15 cellular contexts compared by ENCODE assay signal in the genomic region with DNA sequence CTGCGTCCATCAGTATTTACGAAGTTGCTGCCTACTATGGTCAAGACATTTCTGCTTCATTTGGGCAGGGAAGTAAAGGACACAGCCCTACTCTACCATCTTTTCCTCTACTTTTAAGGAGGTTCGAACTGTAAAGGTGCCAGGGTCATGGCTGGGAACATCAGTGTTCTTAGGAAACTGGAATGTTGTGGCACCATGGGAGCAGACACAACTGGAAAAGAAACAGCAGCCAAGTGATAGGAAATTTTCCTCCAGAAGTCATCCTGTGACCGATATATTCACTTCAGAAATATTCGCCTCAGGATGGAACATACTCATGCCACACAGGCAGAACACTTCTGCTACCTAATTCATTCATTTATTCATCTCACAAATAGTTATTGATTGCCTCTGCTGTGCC.
DNase-seq lines count a peak whose midpoint lies in the region; ATAC-seq and TF ChIP-seq lines count a peak whose summit lies in the region.
"Had no signal": no experiment of that assay in that cellular context is flagged by ENCODE, and none has a peak within 500 bp of the region (broad histone marks: within the 10 kb centered on the region; RNA-seq: fewer than 3 reads in every experiment).

No MANE protein-coding gene starts in this region.

- no peak overlapping the region for H2BK20ac ChIP-seq in H9 (ENCODE audit: low read depth, low read length, poor library complexity, severe bottlenecking)

- TF ChIP-seq CTCF in H9 (conservative IDR thresholded peaks at IDR 0.05) = no peak
- TF ChIP-seq CTCF in WTC11 (IDR thresholded peaks at IDR 0.05) = no peak

- peak overlapping the region; percentile 37 to 62 (median 39); a peak in 3 of 7 replicates for H3K27ac Mint-ChIP-seq in H9
- peak overlapping the region; percentile 92 for H3K27ac Mint-ChIP-seq in WTC11
- peak overlapping the region; percentile 93 for H3K27ac Mint-ChIP-seq in memory B cell
- H3K27ac Mint-ChIP-seq: activated CD4-positive, alpha-beta T cell treated with anti-CD3 and anti-CD28 coated beads, Interleukin-2, amount 10 ng/mL, durations not matched to agents 7 days and 5 days; activated naive CD8-positive, alpha-beta T cell treated with anti-CD3 and anti-CD28 coated beads for 36 hours had no signal

- ATAC-seq in WTC11 = no peak
- ATAC-seq in memory B cell (ENCODE audit: low read depth) = no peak
- ATAC-seq: foreskin keratinocyte; naive thymus-derived CD4-positive, alpha-beta T cell had no signal

- H3K9me3 Mint-ChIP-seq in H9 (no peaks in the 10 kb centered on the region), WTC11 (no peaks in the 10 kb centered on the region), memory B cell (no peaks in the 10 kb centered on the region)
- H3K9me3 Mint-ChIP-seq: activated CD4-positive, alpha-beta T cell treated with anti-CD3 and anti-CD28 coated beads, Interleukin-2, amount 10 ng/mL, durations not matched to agents 7 days and 5 days; activated naive CD8-positive, alpha-beta T cell treated with anti-CD3 and anti-CD28 coated beads for 36 hours; naive thymus-derived CD4-positive, alpha-beta T cell had no signal

- H4K91ac ChIP-seq in H9 (ENCODE audit: insufficient read length, low read depth, low read length) = no peak overlapping the region

- H3K4me1 Mint-ChIP-seq in H9 (peaks cover 45% of the 10 kb centered on the region in 2 experiments), WTC11 (peaks cover 53% of the 10 kb centered on the region), memory B cell (peaks cover 52% of the 10 kb centered on the region)

- H2BK5ac ChIP-seq in H9 (ENCODE audit: insufficient read length, low read length) = no peak overlapping the region

- H3K14ac ChIP-seq in H9 (ENCODE audit: insufficient read depth, low read length) = no peak overlapping the region

- H3K36me3 Mint-ChIP-seq in H9 (ENCODE audit: insufficient read depth in 1 of 3, low read depth in 3 of 3) = peaks cover 0 to 4% (median 4%) of the 10 kb centered on the region in 3 experiments; a peak in 1 of 7 replicates
- H3K36me3 Mint-ChIP-seq in WTC11 = peaks cover 3% of the 10 kb centered on the region; the same call in 1 of the 2 replicates
- H3K36me3 Mint-ChIP-seq in memory B cell = peaks cover 19% of the 10 kb centered on the region

- peak overlapping the region in 1 of 2 donors; percentile 22 for H3K4me3 ChIP-seq in stomach smooth muscle (ENCODE audit: low read length in 2 of 2)
- H3K4me3 ChIP-seq: SK-N-MC had no signal

- no peak overlapping the region for H3K4ac ChIP-seq in H9 (ENCODE audit: low read depth, low read length)

- H3K9ac ChIP-seq in H9 (ENCODE audit: extremely low read depth, insufficient read length, low read length) (no peak overlapping the region), stomach smooth muscle (ENCODE audit: low read length in 2 of 2) (peak overlapping the region; percentile 45 to 64)

- no peaks in the 10 kb centered on the region for H3K79me2 ChIP-seq in H9 (ENCODE audit: insufficient read depth, low read length)

- no peak overlapping the region for H2AFZ ChIP-seq in H9 (ENCODE audit: low read length)

- H4K20me1 ChIP-seq in H9 (ENCODE audit: control insufficient read depth, insufficient read depth, insufficient read length) = no peaks in the 10 kb centered on the region

- no peak overlapping the region for H2BK15ac ChIP-seq in H9 (ENCODE audit: low read depth, low read length)

- H2BK12ac ChIP-seq in H9 (ENCODE audit: insufficient read length, low read depth, low read length) = no peak overlapping the region

- no peak overlapping the region for H3K18ac ChIP-seq in H9 (ENCODE audit: insufficient read length, low read depth, low read length)

- H3T11ph ChIP-seq in H9 (ENCODE audit: low read length) = no peak overlapping the region

- H4K8ac ChIP-seq in H9 (replicated peaks; ENCODE audit: insufficient read length, low read depth, low read length) = no peak overlapping the region

- H3K4me1 ChIP-seq in H9 (ENCODE audit: insufficient read depth, low read length) (peaks cover 16% of the 10 kb centered on the region), stomach smooth muscle (ENCODE audit: control insufficient read depth, insufficient read depth, low read length) (peaks cover 59% of the 10 kb centered on the region)
- H3K4me1 ChIP-seq: foreskin keratinocyte had no signal

- CTCF ChIA-PET in WTC11 (lab: Charles Lee) = no interaction called here

- DNase-seq in H9 (no peak), WTC11 (ENCODE audit: low spot score) (no peak), memory B cell (ENCODE audit: low spot score in 2 of 2) (no peak), NCI-H1092 treated with DMSO at 0.1 percent for 48 hours (lab: John Stamatoyannopoulos, UW) (no peak), DMS53 (lab: John Stamatoyannopoulos, UW) (no peak), OCI-M1 (lab: John Stamatoyannopoulos, UW) (no peak)
- DNase-seq: activated CD4-positive, alpha-beta T cell treated with anti-CD3 and anti-CD28 coated beads, Interleukin-2, amount 10 ng/mL, durations not matched to agents 7 days and 5 days; activated naive CD8-positive, alpha-beta T cell treated with anti-CD3 and anti-CD28 coated beads for 36 hours; activated T-cell treated with anti-CD3 and anti-CD28 coated beads, Interleukin-2, amount 50 U/mL, for 1 hour; caudate nucleus; foreskin keratinocyte; naive thymus-derived CD4-positive, alpha-beta T cell; NCI-H526 had no signal

- no peak overlapping the region for H2BK120ac ChIP-seq in H9 (ENCODE audit: low read depth, low read length, poor library complexity, severe bottlenecking)

- H3K36me3 ChIP-seq in stomach smooth muscle (ENCODE audit: control insufficient read depth in 2 of 2, insufficient read depth in 2 of 2, low read length in 2 of 2) = no peaks in the 10 kb centered on the region

- no peaks in the 10 kb centered on the region for H3K27me3 ChIP-seq in H9 (ENCODE audit: insufficient read depth, low read length)
- H3K27me3 ChIP-seq in stomach smooth muscle (ENCODE audit: control insufficient read depth in 1 of 2, insufficient read depth in 2 of 2, low read length in 2 of 2) = no peaks in the 10 kb centered on the region
- H3K27me3 ChIP-seq: foreskin keratinocyte had no signal

- H3K4me3 Mint-ChIP-seq in H9 (no peak overlapping the region), WTC11 (no peak overlapping the region), memory B cell (no peak overlapping the region)
- H3K4me3 Mint-ChIP-seq: activated CD4-positive, alpha-beta T cell treated with anti-CD3 and anti-CD28 coated beads, Interleukin-2, amount 10 ng/mL, durations not matched to agents 7 days and 5 days; activated naive CD8-positive, alpha-beta T cell treated with anti-CD3 and anti-CD28 coated beads for 36 hours; naive thymus-derived CD4-positive, alpha-beta T cell had no signal

- H2AK5ac ChIP-seq in H9 (ENCODE audit: insufficient read length, low read length) = no peak overlapping the region

- no peaks in the 10 kb centered on the region for H3K79me1 ChIP-seq in H9 (ENCODE audit: insufficient read depth, low read depth, low read length, poor library complexity, severe bottlenecking)

- H3K27me3 Mint-ChIP-seq in H9 (ENCODE audit: low read depth) (no peaks in the 10 kb centered on the region), WTC11 (ENCODE audit: low read depth) (no peaks in the 10 kb centered on the region), memory B cell (no peaks in the 10 kb centered on the region)
- H3K27me3 Mint-ChIP-seq: activated CD4-positive, alpha-beta T cell treated with anti-CD3 and anti-CD28 coated beads, Interleukin-2, amount 10 ng/mL, durations not matched to agents 7 days and 5 days; activated naive CD8-positive, alpha-beta T cell treated with anti-CD3 and anti-CD28 coated beads for 36 hours; naive thymus-derived CD4-positive, alpha-beta T cell had no signal

- no peak overlapping the region for H3K23ac ChIP-seq in H9 (ENCODE audit: insufficient read length, low read depth, low read length)

- H3K23me2 ChIP-seq in H9 (ENCODE audit: insufficient read length, low read depth, low read length, poor library complexity, severe bottlenecking) = no peaks in the 10 kb centered on the region

- H3K56ac ChIP-seq in H9 (ENCODE audit: insufficient read length, low read depth, low read length) = no peak overlapping the region

- no peaks in the 10 kb centered on the region for H3K9me3 ChIP-seq in H9 (ENCODE audit: control insufficient read depth, low read depth, low read length)
- H3K9me3 ChIP-seq in stomach smooth muscle (ENCODE audit: control insufficient read depth in 2 of 2, low read length in 2 of 2) = no peaks in the 10 kb centered on the region

- POLR2A ChIA-PET in WTC11 (lab: Charles Lee) = interaction anchor here (1.0 kb wide), 1 partner anchor 174 kb away, joined by 3 read pairs; no protein-coding TSS in a partner anchor

- H3K4me2 ChIP-seq in H9 (ENCODE audit: insufficient read depth, insufficient read length, low read length) = no peak overlapping the region

- H4K5ac ChIP-seq in H9 (ENCODE audit: insufficient read length, low read depth, low read length) = no peak overlapping the region

- H3K27ac ChIP-seq in H9 (ENCODE audit: insufficient read length, low read depth, low read length) (no peak overlapping the region), stomach smooth muscle (ENCODE audit: low read length) (peak overlapping the region; percentile 99)
- H3K27ac ChIP-seq: foreskin keratinocyte, SK-N-MC had no signal

- WGBS in H9 (ENCODE audit: extremely low coverage, insufficient read length, low lambda C conversion rate) = no CpG with 5 or more reads among the region's 5 CpGs

TF ChIP-seq in WTC11, 78 proteins besides CTCF, POLR2A, EP300 and RAD21 (continues in another document):
- TF ChIP-seq, protein P1, sequence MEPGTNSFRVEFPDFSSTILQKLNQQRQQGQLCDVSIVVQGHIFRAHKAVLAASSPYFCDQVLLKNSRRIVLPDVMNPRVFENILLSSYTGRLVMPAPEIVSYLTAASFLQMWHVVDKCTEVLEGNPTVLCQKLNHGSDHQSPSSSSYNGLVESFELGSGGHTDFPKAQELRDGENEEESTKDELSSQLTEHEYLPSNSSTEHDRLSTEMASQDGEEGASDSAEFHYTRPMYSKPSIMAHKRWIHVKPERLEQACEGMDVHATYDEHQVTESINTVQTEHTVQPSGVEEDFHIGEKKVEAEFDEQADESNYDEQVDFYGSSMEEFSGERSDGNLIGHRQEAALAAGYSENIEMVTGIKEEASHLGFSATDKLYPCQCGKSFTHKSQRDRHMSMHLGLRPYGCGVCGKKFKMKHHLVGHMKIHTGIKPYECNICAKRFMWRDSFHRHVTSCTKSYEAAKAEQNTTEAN (CRISPR knock-in tag; IDR thresholded peaks at IDR 0.05) = no peak
- TF ChIP-seq JUN (CRISPR knock-in tag; IDR thresholded peaks at IDR 0.05) (no peak), CREB1 (CRISPR knock-in tag; IDR thresholded peaks at IDR 0.05) (no peak), ZBTB21 (CRISPR knock-in tag; IDR thresholded peaks at IDR 0.05; ENCODE audit: borderline replicate concordance) (no peak)

Comparison
In these comparisons a context has a peak if more than half of its experiments do, and no peak if none do; other contexts are left out.
1. H3K27ac Mint-ChIP-seq: peak in every context shown above with its lines; median percentile 93 in memory B cell; 92 in WTC11; 39 in H9.